8 cellular contexts compared by ENCODE assay signal in genomic region chr9:121201738-121202533, GRCh38. TPM values are rescaled to one million over a fixed set of nuclear protein-coding genes. Genes with fewer than 3 reads are reported as not detected.
A peak's percentile ranks its signal among the peaks of the same experiment; 100 is the strongest.
DNase-seq lines count a peak whose midpoint lies in the region; ATAC-seq and TF ChIP-seq lines count a peak whose summit lies in the region.

TSS of gene RAB14 (minus strand) at chr9:121201869. CDS start at chr9:121193412, 8,457 bp downstream.

- peak within 1 kb of the TSS; percentile 100 for H3K4me2 ChIP-seq in osteoblast (ENCODE audit: insufficient read depth, low read length)

- H2AFZ ChIP-seq in osteoblast (ENCODE audit: low read length), result peak within 1 kb of the TSS; percentile 97

- no peaks in the 10 kb centered on the region for H3K27me3 Mint-ChIP-seq in activated naive CD8-positive, alpha-beta T cell

- peak; percentile 91 for ATAC-seq in HG02642 (IDR thresholded peaks at IDR 0.05; ENCODE audit: poor library complexity, unreplicated experiment)
- peak; percentile 95 for ATAC-seq in thoracic aorta (ENCODE audit: insufficient number of reproducible peaks, low FRiP score, low read depth)

- H3K36me3 Mint-ChIP-seq in activated naive CD8-positive, alpha-beta T cell, result no peaks in the 10 kb centered on the region

- peak within 1 kb of the TSS; percentile 71 for H3K4me3 ChIP-seq in GM12865 (ENCODE audit: low read depth, low read length)
- peak within 1 kb of the TSS; percentile 90 for H3K4me3 ChIP-seq in osteoblast (ENCODE audit: insufficient read depth, low read length)
- peak within 1 kb of the TSS; percentile 99 for H3K4me3 ChIP-seq in thoracic aorta

- H3K4me1 ChIP-seq in osteoblast (ENCODE audit: insufficient read depth, low read length) (peaks cover 31% of the 10 kb centered on the region), thoracic aorta (ENCODE audit: control insufficient read depth in 1 of 2, low read depth in 2 of 2) (peaks cover 29 to 41% of the 10 kb centered on the region in 2 donors)

- H3K27me3 ChIP-seq in osteoblast (ENCODE audit: insufficient read depth, low read length) (no peaks in the 10 kb centered on the region), thoracic aorta (replicated peaks; ENCODE audit: insufficient read depth) (no peaks in the 10 kb centered on the region)

- H3K4me3 Mint-ChIP-seq in activated naive CD8-positive, alpha-beta T cell, result peak within 1 kb of the TSS; percentile 93

- H4K20me1 ChIP-seq in osteoblast (ENCODE audit: insufficient read depth, low read length), result peaks cover 37% of the 10 kb centered on the region

- peaks cover 51% of the 10 kb centered on the region for H3K4me1 Mint-ChIP-seq in activated naive CD8-positive, alpha-beta T cell (ENCODE audit: low read depth)

- H3K9me3 ChIP-seq in osteoblast (ENCODE audit: low read depth, low read length) (no peaks in the 10 kb centered on the region), thoracic aorta (no peaks in the 10 kb centered on the region)

- H3K79me2 ChIP-seq in osteoblast (ENCODE audit: insufficient read depth, low read length), result peaks cover 52% of the 10 kb centered on the region

- H3K9me3 Mint-ChIP-seq in activated naive CD8-positive, alpha-beta T cell (ENCODE audit: low read depth), result no peaks in the 10 kb centered on the region

- peak; percentile 62 for TF ChIP-seq CTCF in GM12865 (IDR thresholded peaks at IDR 0.05; ENCODE audit: insufficient read depth, low read depth, low read length, missing control alignments)
- peak; percentile 43 for TF ChIP-seq CTCF in osteoblast (IDR thresholded peaks at IDR 0.05; ENCODE audit: extremely low read depth, low read depth, low read length)
- peak; percentile 42 for TF ChIP-seq CTCF in thoracic aorta (IDR thresholded peaks at IDR 0.05)

- H3K27ac Mint-ChIP-seq in activated naive CD8-positive, alpha-beta T cell, result peak within 1 kb of the TSS; percentile 88

- peak within 1 kb of the TSS; percentile 74 for H3K27ac ChIP-seq in osteoblast (ENCODE audit: low read depth, low read length)
- H3K27ac ChIP-seq in thoracic aorta, result peak within 1 kb of the TSS; percentile 91 to 94

- H3K36me3 ChIP-seq in osteoblast (ENCODE audit: insufficient read depth, low read length), result no peaks in the 10 kb centered on the region
- H3K36me3 ChIP-seq in thoracic aorta, result no peaks in the 10 kb centered on the region

- DNase-seq in GM12865 (ENCODE audit: low read depth) (peak; percentile 99), NCI-H1105 (lab: John Stamatoyannopoulos, UW) (peak; percentile 99), SKM-1 treated with dmso at 0.1 percent for 144 hours (lab: John Stamatoyannopoulos, UW; ENCODE audit: unreplicated experiment) (peak; percentile 99), glomerular visceral epithelial cell (ENCODE audit: extremely low spot score) (peak; percentile 100), osteoblast (ENCODE audit: insufficient read length, low spot score, missing footprints) (peak; percentile 99), thoracic aorta (ENCODE audit: low spot score) (peak; percentile 98)

RNA-seq across cellular contexts. Expression of gene RAB14, which starts in this region (rescaled TPM):
- 30.0 and 30.1 TPM in 2 replicates for total RNA-seq in osteoblast
- total RNA-seq in thoracic aorta, result 10 to 100 TPM; 32.9 to 39.2 TPM

Comparison
In these comparisons a context has a peak if more than half of its experiments do, and no peak if none do; other contexts are left out.
1. Peak in every context shown above with its lines: DNase-seq, ATAC-seq, H3K4me3 ChIP-seq and H3K27ac ChIP-seq.